In genomic region chr19:41887711-41888382, GRCh38 we compare ENCODE assay signal across 1 cellular context.
A peak's percentile ranks its signal among the peaks of the same experiment; 100 is the strongest.
TF ChIP-seq lines count a peak whose summit lies in the region.

No MANE protein-coding gene starts in this region.

TF ChIP-seq in HepG2, 621 proteins besides CTCF, POLR2A, EP300 and RAD21 (continued from another document and continues in another):
- TF ChIP-seq ZBTB38 (CRISPR knock-in tag; IDR thresholded peaks at IDR 0.05) (peak; percentile 61; the same call in 1 of the 2 replicates), SAP130 (CRISPR knock-in tag; IDR thresholded peaks at IDR 0.05; ENCODE audit: low read depth) (peak; percentile 86), ARNT (IDR thresholded peaks at IDR 0.05) (no peak), CHD4 (IDR thresholded peaks at IDR 0.05; ENCODE audit: borderline replicate concordance, low read length) (no peak), MNT (IDR thresholded peaks at IDR 0.05) (no peak), SOX13 (IDR thresholded peaks at IDR 0.05) (no peak), SOX13 (CRISPR knock-in tag; conservative IDR thresholded peaks at IDR 0.05 in 1 of 2, IDR thresholded peaks at IDR 0.05 in 1 of 2) (peak in 1 of 2 experiments; percentile 78; a peak in 2 of 4 replicates), HOXA9 (CRISPR knock-in tag; IDR thresholded peaks at IDR 0.05; ENCODE audit: borderline replicate concordance) (no peak), MZF1 (CRISPR knock-in tag; IDR thresholded peaks at IDR 0.05; ENCODE audit: borderline replicate concordance) (no peak), ZNF496 (CRISPR knock-in tag; IDR thresholded peaks at IDR 0.05; ENCODE audit: insufficient replicate concordance) (no peak), HINFP (CRISPR knock-in tag; IDR thresholded peaks at IDR 0.05; ENCODE audit: low read depth) (no peak), EED (CRISPR knock-in tag; IDR thresholded peaks at IDR 0.05) (no peak), MED13 (CRISPR knock-in tag; IDR thresholded peaks at IDR 0.05) (peak; percentile 55; the same call in 1 of the 2 replicates), KAT2B (IDR thresholded peaks at IDR 0.05; ENCODE audit: borderline replicate concordance, low read depth, low read length) (no peak), HMG20A (CRISPR knock-in tag; IDR thresholded peaks at IDR 0.05; ENCODE audit: borderline replicate concordance) (peak; percentile 61; the same call in 1 of the 2 replicates), ZNF468 (CRISPR knock-in tag; IDR thresholded peaks at IDR 0.05) (no peak), HBP1 (CRISPR knock-in tag; IDR thresholded peaks at IDR 0.05; ENCODE audit: low read depth) (0 out of 2 replicates have a peak, but pooled peaks have one; percentile 37), CEBPG (CRISPR knock-in tag; IDR thresholded peaks at IDR 0.05) (no peak; the same call in 1 of the 2 replicates), TAF15 (IDR thresholded peaks at IDR 0.05; ENCODE audit: low read depth, low read length, poor library complexity, severe bottlenecking) (no peak), SMC3 (IDR thresholded peaks at IDR 0.05; ENCODE audit: low read length) (peak; percentile 20; the same call in 1 of the 2 replicates), ZNF251 (CRISPR knock-in tag; IDR thresholded peaks at IDR 0.05) (no peak), FOXP1 (IDR thresholded peaks at IDR 0.05) (0 out of 2 replicates have a peak, but pooled peaks have one; percentile 37), FOXP1 (CRISPR knock-in tag; IDR thresholded peaks at IDR 0.05) (peak; percentile 89), NFIC (IDR thresholded peaks at IDR 0.05; ENCODE audit: low read length) (no peak), LRRFIP1 (CRISPR knock-in tag; conservative IDR thresholded peaks at IDR 0.05) (no peak), KLF12 (CRISPR knock-in tag; IDR thresholded peaks at IDR 0.05; ENCODE audit: borderline replicate concordance) (no peak), FOSL2 (CRISPR knock-in tag; IDR thresholded peaks at IDR 0.05) (peak; percentile 93), ATF7 (IDR thresholded peaks at IDR 0.05) (no peak), ATF7 (CRISPR knock-in tag; IDR thresholded peaks at IDR 0.05) (no peak), HES4 (CRISPR knock-in tag; IDR thresholded peaks at IDR 0.05; ENCODE audit: borderline replicate concordance) (no peak), ZNF704 (CRISPR knock-in tag; IDR thresholded peaks at IDR 0.05; ENCODE audit: borderline replicate concordance) (no peak), MLLT10 (CRISPR knock-in tag; IDR thresholded peaks at IDR 0.05) (no peak), MAZ (IDR thresholded peaks at IDR 0.05; ENCODE audit: borderline replicate concordance, low read depth, low read length) (peak; percentile 89), MAZ (CRISPR knock-in tag; IDR thresholded peaks at IDR 0.05; ENCODE audit: low read depth) (peak; percentile 82), ZNF879 (CRISPR knock-in tag; IDR thresholded peaks at IDR 0.05) (no peak), SYNCRIP (IDR thresholded peaks at IDR 0.05; ENCODE audit: insufficient read depth, low read depth, low read length) (no peak), CHCHD3 (CRISPR knock-in tag; IDR thresholded peaks at IDR 0.05) (no peak), MTA1 (CRISPR knock-in tag; IDR thresholded peaks at IDR 0.05; ENCODE audit: borderline replicate concordance) (peak; percentile 92; the same call in 1 of the 2 replicates), ZNF839 (CRISPR knock-in tag; IDR thresholded peaks at IDR 0.05; ENCODE audit: borderline replicate concordance) (no peak), MATR3 (CRISPR knock-in tag; IDR thresholded peaks at IDR 0.05) (no peak), GATAD2A (CRISPR knock-in tag; IDR thresholded peaks at IDR 0.05) (peak; percentile 81), ZNF660 (CRISPR knock-in tag; IDR thresholded peaks at IDR 0.05; ENCODE audit: borderline replicate concordance, low read depth) (no peak), GLMP (CRISPR knock-in tag; IDR thresholded peaks at IDR 0.05; ENCODE audit: borderline replicate concordance) (no peak), KDM2A (CRISPR knock-in tag; IDR thresholded peaks at IDR 0.05; ENCODE audit: borderline replicate concordance, low read depth) (peak; percentile 70; the same call in 1 of the 2 replicates)
- TF ChIP-seq, protein P1, sequence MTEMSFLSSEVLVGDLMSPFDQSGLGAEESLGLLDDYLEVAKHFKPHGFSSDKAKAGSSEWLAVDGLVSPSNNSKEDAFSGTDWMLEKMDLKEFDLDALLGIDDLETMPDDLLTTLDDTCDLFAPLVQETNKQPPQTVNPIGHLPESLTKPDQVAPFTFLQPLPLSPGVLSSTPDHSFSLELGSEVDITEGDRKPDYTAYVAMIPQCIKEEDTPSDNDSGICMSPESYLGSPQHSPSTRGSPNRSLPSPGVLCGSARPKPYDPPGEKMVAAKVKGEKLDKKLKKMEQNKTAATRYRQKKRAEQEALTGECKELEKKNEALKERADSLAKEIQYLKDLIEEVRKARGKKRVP (CRISPR knock-in tag; IDR thresholded peaks at IDR 0.05): peak in 1 of 2 experiments; percentile 35; a peak in 1 of 4 replicates
- TF ChIP-seq, protein P2, sequence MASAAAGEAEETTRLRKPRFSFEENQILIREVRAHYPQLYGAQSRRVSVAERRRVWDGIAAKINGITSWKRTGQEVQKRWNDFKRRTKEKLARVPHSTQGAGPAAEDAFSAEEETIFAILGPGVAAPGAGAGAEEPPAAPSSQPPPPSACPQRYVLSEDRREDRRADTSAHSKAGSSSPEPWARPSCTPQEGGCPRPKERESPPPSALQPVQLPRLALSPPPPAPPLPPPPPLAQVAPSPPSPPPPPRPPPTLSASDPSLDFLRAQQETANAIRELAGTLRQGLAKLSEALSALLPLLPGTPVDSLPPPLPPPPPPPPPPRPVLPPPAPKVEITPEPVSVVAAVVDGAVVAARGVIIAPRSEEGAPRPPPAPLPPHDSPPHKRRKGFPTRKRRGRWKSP (CRISPR knock-in tag; IDR thresholded peaks at IDR 0.05): 0 out of 2 replicates have a peak, but pooled peaks have one; percentile 43
- TF ChIP-seq, protein P3, sequence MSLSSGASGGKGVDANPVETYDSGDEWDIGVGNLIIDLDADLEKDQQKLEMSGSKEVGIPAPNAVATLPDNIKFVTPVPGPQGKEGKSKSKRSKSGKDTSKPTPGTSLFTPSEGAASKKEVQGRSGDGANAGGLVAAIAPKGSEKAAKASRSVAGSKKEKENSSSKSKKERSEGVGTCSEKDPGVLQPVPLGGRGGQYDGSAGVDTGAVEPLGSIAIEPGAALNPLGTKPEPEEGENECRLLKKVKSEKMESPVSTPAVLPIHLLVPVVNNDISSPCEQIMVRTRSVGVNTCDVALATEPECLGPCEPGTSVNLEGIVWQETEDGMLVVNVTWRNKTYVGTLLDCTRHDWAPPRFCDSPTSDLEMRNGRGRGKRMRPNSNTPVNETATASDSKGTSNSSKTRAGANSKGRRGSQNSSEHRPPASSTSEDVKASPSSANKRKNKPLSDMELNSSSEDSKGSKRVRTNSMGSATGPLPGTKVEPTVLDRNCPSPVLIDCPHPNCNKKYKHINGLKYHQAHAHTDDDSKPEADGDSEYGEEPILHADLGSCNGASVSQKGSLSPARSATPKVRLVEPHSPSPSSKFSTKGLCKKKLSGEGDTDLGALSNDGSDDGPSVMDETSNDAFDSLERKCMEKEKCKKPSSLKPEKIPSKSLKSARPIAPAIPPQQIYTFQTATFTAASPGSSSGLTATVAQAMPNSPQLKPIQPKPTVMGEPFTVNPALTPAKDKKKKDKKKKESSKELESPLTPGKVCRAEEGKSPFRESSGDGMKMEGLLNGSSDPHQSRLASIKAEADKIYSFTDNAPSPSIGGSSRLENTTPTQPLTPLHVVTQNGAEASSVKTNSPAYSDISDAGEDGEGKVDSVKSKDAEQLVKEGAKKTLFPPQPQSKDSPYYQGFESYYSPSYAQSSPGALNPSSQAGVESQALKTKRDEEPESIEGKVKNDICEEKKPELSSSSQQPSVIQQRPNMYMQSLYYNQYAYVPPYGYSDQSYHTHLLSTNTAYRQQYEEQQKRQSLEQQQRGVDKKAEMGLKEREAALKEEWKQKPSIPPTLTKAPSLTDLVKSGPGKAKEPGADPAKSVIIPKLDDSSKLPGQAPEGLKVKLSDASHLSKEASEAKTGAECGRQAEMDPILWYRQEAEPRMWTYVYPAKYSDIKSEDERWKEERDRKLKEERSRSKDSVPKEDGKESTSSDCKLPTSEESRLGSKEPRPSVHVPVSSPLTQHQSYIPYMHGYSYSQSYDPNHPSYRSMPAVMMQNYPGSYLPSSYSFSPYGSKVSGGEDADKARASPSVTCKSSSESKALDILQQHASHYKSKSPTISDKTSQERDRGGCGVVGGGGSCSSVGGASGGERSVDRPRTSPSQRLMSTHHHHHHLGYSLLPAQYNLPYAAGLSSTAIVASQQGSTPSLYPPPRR (CRISPR knock-in tag; IDR thresholded peaks at IDR 0.05; ENCODE audit: borderline replicate concordance): peak; percentile 82
- TF ChIP-seq, protein P4, sequence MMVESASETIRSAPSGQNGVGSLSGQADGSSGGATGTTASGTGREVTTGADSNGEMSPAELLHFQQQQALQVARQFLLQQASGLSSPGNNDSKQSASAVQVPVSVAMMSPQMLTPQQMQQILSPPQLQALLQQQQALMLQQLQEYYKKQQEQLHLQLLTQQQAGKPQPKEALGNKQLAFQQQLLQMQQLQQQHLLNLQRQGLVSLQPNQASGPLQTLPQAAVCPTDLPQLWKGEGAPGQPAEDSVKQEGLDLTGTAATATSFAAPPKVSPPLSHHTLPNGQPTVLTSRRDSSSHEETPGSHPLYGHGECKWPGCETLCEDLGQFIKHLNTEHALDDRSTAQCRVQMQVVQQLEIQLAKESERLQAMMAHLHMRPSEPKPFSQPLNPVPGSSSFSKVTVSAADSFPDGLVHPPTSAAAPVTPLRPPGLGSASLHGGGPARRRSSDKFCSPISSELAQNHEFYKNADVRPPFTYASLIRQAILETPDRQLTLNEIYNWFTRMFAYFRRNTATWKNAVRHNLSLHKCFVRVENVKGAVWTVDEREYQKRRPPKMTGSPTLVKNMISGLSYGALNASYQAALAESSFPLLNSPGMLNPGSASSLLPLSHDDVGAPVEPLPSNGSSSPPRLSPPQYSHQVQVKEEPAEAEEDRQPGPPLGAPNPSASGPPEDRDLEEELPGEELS (CRISPR knock-in tag; IDR thresholded peaks at IDR 0.05): peak; percentile 98
